ENCODE assay signal across 10 cellular contexts in genomic region chr2:20048488-20049443, GRCh38. TPM values are rescaled to one million over a fixed set of nuclear protein-coding genes. Genes with fewer than 3 reads are reported as not detected.
A peak's percentile ranks its signal among the peaks of the same experiment; 100 is the strongest.
DNase-seq lines count a peak whose midpoint lies in the region; ATAC-seq, FAIRE-seq and TF ChIP-seq lines count a peak whose summit lies in the region.
"Had no signal": no experiment of that assay in that cellular context is flagged by ENCODE, and none has a peak within 500 bp of the region (broad histone marks: within the 10 kb centered on the region; RNA-seq: fewer than 3 reads in every experiment).

No MANE protein-coding gene starts in this region.

- H3K4me3 ChIP-seq in AG04449 (ENCODE audit: low read depth, low read length) (peak overlapping the region; percentile 88), HUES6 (ENCODE audit: low read depth, low read length) (peak overlapping the region; percentile 95), H1 (ENCODE audit: extremely low read depth in 1 of 4, insufficient read depth in 2 of 4, low read depth in 3 of 4, low read length in 4 of 4) (peak overlapping the region in 3 of 4 experiments; percentile 85 to 88 (median 86); a peak in 5 of 8 replicates), adrenal gland (peak overlapping the region in 1 of 4 donors; percentile 91)

- no peak overlapping the region for H3K56ac ChIP-seq in H1 (replicated peaks; ENCODE audit: insufficient read length, low read depth, low read length)

- no peak overlapping the region for H2BK5ac ChIP-seq in H1 (ENCODE audit: low read depth, low read length)

- H3K4ac ChIP-seq in H1 (replicated peaks; ENCODE audit: insufficient read length, low read depth, low read length) = no peak overlapping the region

- H3K14ac ChIP-seq in H1 (ENCODE audit: insufficient read length) = no peak overlapping the region

- peak overlapping the region; percentile 44 for H3K9ac ChIP-seq in HUES6 (ENCODE audit: low read length)
- H3K9ac ChIP-seq in H1 (replicated peaks in 1 of 4; ENCODE audit: extremely low read depth in 1 of 4, low read depth in 3 of 4, low read length in 3 of 4) = peak overlapping the region in 1 of 4 experiments; percentile 33; a peak in 2 of 7 replicates

- peaks cover 10% of the 10 kb centered on the region for H3K23me2 ChIP-seq in H1 (ENCODE audit: low read depth, low read length)

- 0 out of 2 replicates have a peak, but pooled peaks cover 1% of the 10 kb centered on the region for H3K36me3 ChIP-seq in HUES6 (ENCODE audit: control insufficient read depth, insufficient read depth, low read length)
- H3K36me3 ChIP-seq in H1 (ENCODE audit: control insufficient read depth in 2 of 4, insufficient read depth in 4 of 4, low read length in 3 of 4) = no peaks in the 10 kb centered on the region; a peak in 1 of 8 replicates
- no peaks in the 10 kb centered on the region for H3K36me3 ChIP-seq in adrenal gland (replicated peaks in 1 of 2)

- CTCF ChIA-PET in AG04449 (lab: Yijun Ruan, JAX) (interaction anchor here (0.7 to 7.6 kb wide), 9 partner anchors 8 to 1662 kb away, joined by 3 to 59 read pairs (median 4); no protein-coding TSS in a partner anchor), H1 (lab: Charles Lee; ENCODE audit: partially characterized antibody) (interaction anchor here (1.1 to 7.5 kb wide), 7 partner anchors 14 to 177 kb away, joined by 3 to 57 read pairs (median 6); partner anchors contain the start of gene SDC1)

- H2AFZ ChIP-seq in H1 (ENCODE audit: low read length) = no peak overlapping the region

- H2AK5ac ChIP-seq in H1 (ENCODE audit: low read depth, low read length) = no peak overlapping the region

- peak overlapping the region; percentile 91 to 99 for H3K4me2 ChIP-seq in H1 (ENCODE audit: insufficient read depth in 1 of 2, low read depth in 2 of 2, low read length in 2 of 2)

- no peak overlapping the region for H2BK15ac ChIP-seq in H1 (ENCODE audit: low read length)

- H4K91ac ChIP-seq in H1 (replicated peaks; ENCODE audit: insufficient read length, low read length) = no peak overlapping the region

- H3K27me3 ChIP-seq in HUES6 (ENCODE audit: control insufficient read depth, insufficient read depth, low read length) = no peaks in the 10 kb centered on the region
- H3K27me3 ChIP-seq in H1 (replicated peaks in 1 of 4; ENCODE audit: control insufficient read depth in 3 of 4, extremely low read depth in 1 of 4, insufficient read depth in 3 of 4, low read length in 3 of 4) = no peaks in the 10 kb centered on the region
- no peaks in the 10 kb centered on the region for H3K27me3 ChIP-seq in adrenal gland

- no peak for TF ChIP-seq RAD21 in H1 (IDR thresholded peaks at IDR 0.05 in 1 of 2, conservative IDR thresholded peaks at IDR 0.05 in 1 of 2; ENCODE audit: low read depth in 2 of 2, low read length in 2 of 2)

- DNase-seq in AG04449 (ENCODE audit: low read depth, low spot score) = no peak
- DNase-seq in H1 (ENCODE audit: low read depth in 1 of 2, low spot score in 2 of 2) = no peak
- DNase-seq in nephron progenitor cell = no peak
- no peak for DNase-seq in adrenal gland
- DNase-seq in AG20443 (ENCODE audit: low spot score) = no peak
- DNase-seq: activated naive CD4-positive, alpha-beta T cell treated with Interleukin-2 at 50 U/mL for 16 hours had no signal

- H3K27ac ChIP-seq in HUES6 (ENCODE audit: low read depth, low read length) (no peak overlapping the region), H1 (ENCODE audit: low read depth, low read length) (no peak overlapping the region), adrenal gland (peak overlapping the region in 2 of 5 donors; percentile 99)

- H4K20me1 ChIP-seq in H1 (replicated peaks in 1 of 2; ENCODE audit: control insufficient read depth in 1 of 2, insufficient read depth in 2 of 2, low read length in 2 of 2) = peaks cover 1 to 5% of the 10 kb centered on the region in 2 experiments

- no peak for ATAC-seq in GM18502 (IDR thresholded peaks at IDR 0.05; ENCODE audit: poor library complexity, unreplicated experiment)
- no peak for ATAC-seq in GM18519 (IDR thresholded peaks at IDR 0.05; ENCODE audit: low FRiP score, unreplicated experiment)
- ATAC-seq: left lobe of liver had no signal

- POLR2A ChIA-PET in AG04449 (lab: Yijun Ruan, JAX) (interaction anchor here (2.5 kb wide), 1 partner anchor 14 kb away, joined by 10 read pairs; no protein-coding TSS in a partner anchor), H1 (lab: Charles Lee; ENCODE audit: partially characterized antibody) (interaction anchor here (0.9 to 1.4 kb wide), 2 partner anchors 26 to 58 kb away, joined by 3 read pairs; no protein-coding TSS in a partner anchor)

- H3K23ac ChIP-seq in H1 (ENCODE audit: insufficient read length) = no peak overlapping the region

- intact Hi-C loops in adrenal gland (cut with DNase I) = no loop called here

- no peak overlapping the region for H4K5ac ChIP-seq in H1 (ENCODE audit: insufficient read length, low read depth, low read length)

- peaks cover 17% of the 10 kb centered on the region for H3K4me1 ChIP-seq in HUES6 (ENCODE audit: control insufficient read depth, insufficient read depth, low read length)
- H3K4me1 ChIP-seq in H1 (replicated peaks in 1 of 4; ENCODE audit: control insufficient read depth in 3 of 4, insufficient read depth in 4 of 4, low read length in 3 of 4) = peaks cover 0 to 5% (median 0%) of the 10 kb centered on the region in 4 experiments; a peak in 3 of 7 replicates
- H3K4me1 ChIP-seq in adrenal gland (replicated peaks in 1 of 2) = peaks cover 35 to 52% of the 10 kb centered on the region in 2 donors

- peak overlapping the region; percentile 44 for H3K27ac Mint-ChIP-seq in nephron progenitor cell

- FAIRE-seq in H1 (lab: Jason Lieb, UNC) = no peak

- H3K36me3 Mint-ChIP-seq in nephron progenitor cell (ENCODE audit: low read depth) = peaks cover 22% of the 10 kb centered on the region

- TF ChIP-seq POLR2A in H1 (IDR thresholded peaks at IDR 0.05; ENCODE audit: control extremely low read depth in 1 of 2, low read depth in 2 of 2, low read length in 2 of 2) (no peak), adrenal gland (IDR thresholded peaks at IDR 0.05) (no peak)

- no peak overlapping the region for H2BK12ac ChIP-seq in H1 (ENCODE audit: low read depth, low read length)

- TF ChIP-seq CTCF in AG04449 (IDR thresholded peaks at IDR 0.05; ENCODE audit: insufficient read depth, low read length, missing control alignments) (no peak), H1 (IDR thresholded peaks at IDR 0.05; ENCODE audit: control extremely low read depth in 1 of 3, insufficient read depth in 1 of 3, low read depth in 1 of 3, low read length in 3 of 3) (no peak), nephron progenitor cell (IDR thresholded peaks at IDR 0.05) (no peak), adrenal gland (IDR thresholded peaks at IDR 0.05) (no peak)

- H3K9me3 ChIP-seq in HUES6 (ENCODE audit: control insufficient read depth, insufficient read depth, low read depth, low read length) = no peaks in the 10 kb centered on the region
- H3K9me3 ChIP-seq in H1 (ENCODE audit: insufficient read depth in 2 of 2, low read depth in 1 of 2, low read length in 1 of 2) = no peaks in the 10 kb centered on the region
- no peaks in the 10 kb centered on the region for H3K9me3 ChIP-seq in adrenal gland (replicated peaks in 1 of 3)

- H2BK20ac ChIP-seq in H1 (ENCODE audit: low read length) = no peak overlapping the region

- no peaks in the 10 kb centered on the region for H3K9me3 Mint-ChIP-seq in nephron progenitor cell

- no peak for TF ChIP-seq EP300 in H1 (IDR thresholded peaks at IDR 0.05; ENCODE audit: borderline replicate concordance in 1 of 2, low read depth in 2 of 2, low read length in 2 of 2)

- WGBS in H1 (ENCODE audit: extremely low coverage in 1 of 2, insufficient coverage in 1 of 2, insufficient read length in 1 of 2, insufficient replicate concordance in 2 of 2, low coverage in 1 of 2, low lambda C conversion rate in 2 of 2, missing lambda C conversion rate in 1 of 2), 2 experiments = 80% methylated on average over 6 of the region's 6 CpGs; no CpG with 5 or more reads in 1 of the 2 experiments
- WGBS in adrenal gland, 4 donors = 36 to 43% (median 40%) methylated on average over 6 of the region's 6 CpGs

- peaks cover 32% of the 10 kb centered on the region for H3K4me1 Mint-ChIP-seq in nephron progenitor cell

- no peak overlapping the region for H4K8ac ChIP-seq in H1 (ENCODE audit: extremely low read depth, insufficient read depth, low read length)

- peaks cover 4% of the 10 kb centered on the region for H3K27me3 Mint-ChIP-seq in nephron progenitor cell (ENCODE audit: low read depth, poor library complexity)

- H2BK120ac ChIP-seq in H1 (replicated peaks; ENCODE audit: low read depth, low read length) = no peak overlapping the region

- H3K79me2 ChIP-seq in H1 (ENCODE audit: control insufficient read depth in 1 of 2, insufficient read depth in 2 of 2, low read length in 2 of 2) = peaks cover 22 to 69% of the 10 kb centered on the region in 2 experiments

- H3K18ac ChIP-seq in H1 (ENCODE audit: extremely low read depth, low read length) = no peak overlapping the region

- H3K4me3 Mint-ChIP-seq in nephron progenitor cell = no peak overlapping the region

- peaks cover 4% of the 10 kb centered on the region; the same call in 1 of the 2 replicates for H3K79me1 ChIP-seq in H1 (ENCODE audit: low read depth, low read length)

RNA-seq across cellular contexts. Expression of gene LAPTM4A, which starts 2.7 kb away (rescaled TPM):
- 187 and 193 TPM in 2 replicates for total RNA-seq in H1 (2021; fragmentation: NEBNext Ultra II Directional; extraction: Animal tissue kit (Norgen Biotek cat#: 25700))
- polyA plus RNA-seq in H1 (2011; rRNA removed) (274 and 419 TPM in 2 replicates), adrenal gland (100 to 1,000 TPM in 1 of 3 donors, 10 to 100 TPM in 2; 58.8 to 684 (median 96.4) TPM)
- 356 TPM for polyA plus RNA-seq in H1 (2011; cell fraction: cytosol; rRNA removed)
- 97.9 TPM for polyA plus RNA-seq in H1 (2011; cell fraction: nucleus; rRNA removed)
- 173 to 209 TPM (median 191 TPM) in 4 replicates for polyA plus RNA-seq in H1 (2012, experiment 1 of 2)
- polyA plus RNA-seq in H1 (2012, experiment 2 of 2) = 211 TPM
- polyA plus RNA-seq in H1 (2013, experiment 1 of 2) = 526 TPM
- polyA plus RNA-seq in H1 (2013, experiment 2 of 2) = 580 TPM
- polyA minus RNA-seq in H1 (2011; rRNA and poly(A)+ RNA removed) = 183 and 197 TPM in 2 replicates
- 90.7 TPM for polyA minus RNA-seq in H1 (2011; cell fraction: cytosol; rRNA and poly(A)+ RNA removed)
- polyA minus RNA-seq in H1 (2011; cell fraction: nucleus; rRNA and poly(A)+ RNA removed) = 57.7 TPM
- 100 to 1,000 TPM; 196 to 356 (median 233) TPM for total RNA-seq in adrenal gland

RNA-seq across cellular contexts. Expression of gene MATN3, which starts 36.3 kb away (rescaled TPM):
- 9.7 and 9.9 TPM in 2 replicates for total RNA-seq in H1 (2021; fragmentation: NEBNext Ultra II Directional; extraction: Animal tissue kit (Norgen Biotek cat#: 25700))
- 3.0 TPM in 2 replicates for polyA plus RNA-seq in H1 (2011; rRNA removed)
- 5.2 TPM for polyA plus RNA-seq in H1 (2011; cell fraction: cytosol; rRNA removed)
- polyA plus RNA-seq in H1 (2011; cell fraction: nucleus; rRNA removed) = 6.1 TPM
- 6.6 to 9.2 TPM (median 8.0 TPM) in 4 replicates for polyA plus RNA-seq in H1 (2012, experiment 1 of 2)
- polyA plus RNA-seq in H1 (2012, experiment 2 of 2) = 3.2 TPM
- polyA plus RNA-seq in H1 (2013, experiment 1 of 2) = 11.5 TPM
- polyA plus RNA-seq in H1 (2013, experiment 2 of 2) = 12.9 TPM
- 5.3 and 6.6 TPM in 2 replicates for polyA minus RNA-seq in H1 (2011; rRNA and poly(A)+ RNA removed)
- 4.6 TPM for polyA minus RNA-seq in H1 (2011; cell fraction: cytosol; rRNA and poly(A)+ RNA removed)
- polyA minus RNA-seq in H1 (2011; cell fraction: nucleus; rRNA and poly(A)+ RNA removed) = 6.7 TPM
- total RNA-seq in adrenal gland = 1 to 10 TPM in 1 of 8 donors, under 1 TPM in 6, not detected in 1; 0.14 to 1.0 (median 0.72) TPM
- polyA plus RNA-seq in adrenal gland = under 1 TPM; 0.16 to 0.79 (median 0.77) TPM

RNA-seq across cellular contexts. Expression of gene WDR35, which starts 58.9 kb away (rescaled TPM):
- total RNA-seq in H1 (2021; fragmentation: NEBNext Ultra II Directional; extraction: Animal tissue kit (Norgen Biotek cat#: 25700)) = 22.6 and 25.5 TPM in 2 replicates
- 5.1 and 9.0 TPM in 2 replicates for polyA plus RNA-seq in H1 (2011; rRNA removed)
- 10.0 TPM for polyA plus RNA-seq in H1 (2011; cell fraction: cytosol; rRNA removed)
- 6.1 TPM for polyA plus RNA-seq in H1 (2011; cell fraction: nucleus; rRNA removed)
- 10.4 to 13.8 TPM (median 10.9 TPM) in 4 replicates for polyA plus RNA-seq in H1 (2012, experiment 1 of 2)
- polyA plus RNA-seq in H1 (2012, experiment 2 of 2) = 0.63 TPM
- polyA plus RNA-seq in H1 (2013, experiment 1 of 2) = 9.6 TPM
- 8.6 TPM for polyA plus RNA-seq in H1 (2013, experiment 2 of 2)
- 14.7 and 25.7 TPM in 2 replicates for polyA minus RNA-seq in H1 (2011; rRNA and poly(A)+ RNA removed)
- 13.1 TPM for polyA minus RNA-seq in H1 (2011; cell fraction: cytosol; rRNA and poly(A)+ RNA removed)
- 20.8 TPM for polyA minus RNA-seq in H1 (2011; cell fraction: nucleus; rRNA and poly(A)+ RNA removed)
- 10 to 100 TPM in 4 of 8 donors, 1 to 10 TPM in 4; 5.0 to 14.4 (median 9.9) TPM for total RNA-seq in adrenal gland
- polyA plus RNA-seq in adrenal gland = 10 to 100 TPM in 1 of 3 donors, 1 to 10 TPM in 2; 3.7 to 12.1 (median 5.4) TPM
